Comparison of ENCODE assay signal across 8 cellular contexts in genomic region chr19:40806385-40807146, GRCh38. TPM values are rescaled to one million over a fixed set of nuclear protein-coding genes. Genes with fewer than 3 reads are reported as not detected.
A peak's percentile ranks its signal among the peaks of the same experiment; 100 is the strongest.
DNase-seq lines count a peak whose midpoint lies in the region; ATAC-seq and TF ChIP-seq lines count a peak whose summit lies in the region.

No MANE protein-coding gene starts in this region.

- H3K9ac ChIP-seq in colonic mucosa (ENCODE audit: low read depth in 2 of 2, low read length in 2 of 2): peak overlapping the region in 1 of 2 donors; percentile 67

- no peaks in the 10 kb centered on the region for H3K9me3 ChIP-seq in colonic mucosa

- intact Hi-C loops in colonic mucosa (cut with DNase I): no loop called here

- H3K4me1 ChIP-seq in colonic mucosa: peaks cover 45% of the 10 kb centered on the region

- H3K36me3 ChIP-seq in colonic mucosa: peaks cover 6% of the 10 kb centered on the region

- TF ChIP-seq CTCF in GM12872 (IDR thresholded peaks at IDR 0.05; ENCODE audit: insufficient read depth, low read depth, low read length) (peak; percentile 91), colonic mucosa (IDR thresholded peaks at IDR 0.05) (peak; percentile 73)

- no peak for ATAC-seq in GM19351 (IDR thresholded peaks at IDR 0.05; ENCODE audit: unreplicated experiment)

- DNase-seq in NCI-H1417 (lab: John Stamatoyannopoulos, UW) (peak; percentile 78 to 91 (median 85)), colonic mucosa (peak; percentile 71), kidney tubule cell (ENCODE audit: low spot score) (peak; percentile 82), HK-2 (ENCODE audit: unreplicated experiment) (no peak)
- peak; percentile 76 for DNase-seq in activated CD4-positive, alpha-beta T cell treated with anti-CD3 and anti-CD28 coated beads, Interleukin-2, amount 50 U/mL, for 1 hour
- DNase-seq in stimulated activated CD4-positive, alpha-beta T cell treated with anti-CD3 and anti-CD28 coated beads, Interleukin-15, amount 100 ng/mL, for 1 hour (ENCODE audit: low read depth in 1 of 2, low spot score in 1 of 2): peak; percentile 60 to 63

- peak overlapping the region; percentile 50 for H3K27ac ChIP-seq in colonic mucosa

- no peaks in the 10 kb centered on the region for H3K27me3 ChIP-seq in colonic mucosa

- H3K4me3 ChIP-seq in colonic mucosa: no peak overlapping the region

RNA-seq across cellular contexts. Expression of gene EGLN2, which starts 7.6 kb away (rescaled TPM):
- 10 to 100 TPM; 67.3 to 87.8 TPM for total RNA-seq in colonic mucosa

RNA-seq across cellular contexts. Expression of gene RAB4B, which starts 28.5 kb away (rescaled TPM):
- 10 to 100 TPM; 42.3 to 53.4 TPM for total RNA-seq in colonic mucosa

RNA-seq across cellular contexts. Expression of gene MIA, which starts 31.2 kb away (rescaled TPM):
- total RNA-seq in colonic mucosa: 1 to 10 TPM; 1.0 to 3.6 TPM

RNA-seq across cellular contexts. Expression of gene CYP2A6, which starts 43.7 kb away (rescaled TPM):
- 1 to 10 TPM in 1 of 2 donors, not detected in 1; 1.4 TPM for total RNA-seq in colonic mucosa

RNA-seq across cellular contexts. Expression of gene SNRPA, which starts 55.6 kb away (rescaled TPM):
- 100 to 1,000 TPM in 1 of 2 donors, 10 to 100 TPM in 1; 56.0 to 126 TPM for total RNA-seq in colonic mucosa
